Comparison of ENCODE assay signal across 9 cellular contexts in the genomic region with DNA sequence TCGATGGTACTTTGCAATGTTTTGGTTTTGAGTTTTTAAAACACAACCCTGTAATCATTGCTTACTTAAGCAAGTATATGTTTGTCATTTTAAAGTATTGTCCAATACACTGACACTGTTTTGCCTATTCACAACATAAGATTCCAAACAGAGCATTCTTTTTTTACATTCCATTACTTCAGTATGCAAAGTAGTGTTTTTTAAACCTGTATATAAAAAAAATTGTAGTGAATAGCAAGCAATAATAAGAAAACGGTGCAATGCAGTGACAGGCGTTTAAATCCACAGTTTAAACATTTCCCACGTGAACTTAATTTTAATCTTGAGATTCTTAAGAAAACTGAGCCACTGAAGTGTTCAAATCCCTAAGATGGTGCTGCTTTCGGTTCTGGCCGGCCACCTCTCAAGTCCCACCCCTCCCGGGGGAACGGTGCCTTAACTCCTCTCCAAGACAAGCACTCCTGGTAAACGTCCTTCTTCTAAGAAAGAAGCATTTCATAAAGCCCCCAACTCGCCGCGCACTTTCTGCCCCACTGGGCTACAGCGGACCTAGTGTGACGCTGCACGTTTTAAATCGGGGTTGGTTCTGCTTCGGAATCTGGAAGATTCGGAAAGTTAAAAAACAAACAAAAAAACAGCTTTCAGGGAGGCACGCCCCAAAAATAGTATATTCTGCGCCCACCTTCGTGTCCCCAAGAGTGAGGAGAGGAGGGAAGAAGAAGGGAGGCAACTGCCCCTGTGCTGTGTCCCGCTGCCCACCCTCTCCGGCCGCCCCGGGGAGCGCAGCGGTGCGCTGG. TPM values are rescaled to one million over a fixed set of nuclear protein-coding genes. Genes with fewer than 3 reads are reported as not detected.
A peak's percentile ranks its signal among the peaks of the same experiment; 100 is the strongest.
DNase-seq lines count a peak whose midpoint lies in the region; ATAC-seq, FAIRE-seq and TF ChIP-seq lines count a peak whose summit lies in the region.
"Had no signal": no experiment of that assay in that cellular context is flagged by ENCODE, and none has a peak within 500 bp of the region (broad histone marks: within the 10 kb centered on the region; RNA-seq: fewer than 3 reads in every experiment).

No MANE protein-coding gene starts in this region.

- no peaks in the 10 kb centered on the region for H3K79me2 ChIP-seq in HepG2 (ENCODE audit: insufficient read depth, low read length)

- H3K4me3 ChIP-seq in colonic mucosa = peak overlapping the region; percentile 43
- H3K4me3 ChIP-seq in HepG2 (replicated peaks in 1 of 3; ENCODE audit: insufficient read depth in 1 of 3, low read depth in 2 of 3, low read length in 3 of 3) = 0 out of 6 replicates have a peak overlapping the region, but pooled peaks of 1 of the 3 experiments have one; percentile 16
- peak overlapping the region; percentile 67 to 69 for H3K4me3 ChIP-seq in testis

- DNase-seq in colonic mucosa (no peak), HepG2 (ENCODE audit: low spot score) (no peak), testis (peak; percentile 69)
- DNase-seq: activated gamma-delta T cell treated with Interleukin-2 at 50 U/mL for 16 hours, NCI-H524 had no signal

- no peak for TF ChIP-seq RAD21 in HepG2 (CRISPR knock-in tag; IDR thresholded peaks at IDR 0.05)

- no peak for FAIRE-seq in HepG2 (lab: Jason Lieb, UNC)

- peaks cover 0 to 5% (median 4%) of the 10 kb centered on the region in 3 donors for H3K9me3 Mint-ChIP-seq in IgD-negative memory B cell

- TF ChIP-seq CTCF in colonic mucosa (IDR thresholded peaks at IDR 0.05) (no peak), HepG2 (CRISPR knock-in tag; IDR thresholded peaks at IDR 0.05) (no peak), testis (IDR thresholded peaks at IDR 0.05) (no peak)

- CTCF ChIA-PET in HepG2 (lab: Yijun Ruan, JAX; ENCODE audit: low intra/inter-chr PET ratio, low total read pairs) = no interaction called here

- peak overlapping the region; percentile 35; the same call in 1 of the 2 replicates for H3K4me2 ChIP-seq in HepG2 (ENCODE audit: low read depth, low read length)

- H3K4me3 Mint-ChIP-seq in IgD-negative memory B cell = peak overlapping the region; percentile 61 to 92 (median 84)

- POLR2A ChIA-PET in HepG2 (lab: Yijun Ruan, JAX) = no interaction called here

- H3K4me1 ChIP-seq in colonic mucosa (peaks cover 3% of the 10 kb centered on the region), HepG2 (ENCODE audit: insufficient read depth, low read length) (no peaks in the 10 kb centered on the region), testis (no peaks in the 10 kb centered on the region)

- WGBS in HepG2 (ENCODE audit: low lambda C conversion rate) = 17% methylated on average over 28 of the region's 28 CpGs
- 4 to 6% methylated on average over 26 to 28 of the region's 28 CpGs for WGBS in testis, 2 donors

- ATAC-seq in HepG2 = peak; percentile 74
- ATAC-seq in GM18867 (IDR thresholded peaks at IDR 0.05; ENCODE audit: unreplicated experiment) = no peak
- ATAC-seq in GM18861 (IDR thresholded peaks at IDR 0.05; ENCODE audit: unreplicated experiment) = no peak
- ATAC-seq in GM19023 (IDR thresholded peaks at IDR 0.05; ENCODE audit: unreplicated experiment) = no peak

- H3K9ac ChIP-seq in colonic mucosa (ENCODE audit: low read depth in 2 of 2, low read length in 2 of 2) (no peak overlapping the region), HepG2 (ENCODE audit: insufficient read depth, low read depth, low read length) (no peak overlapping the region)

- no TSS peak for BruUV-seq in HepG2 (replicated peaks; lab: Mats Ljungman, UMichigan)

- no peak overlapping the region for H2AFZ ChIP-seq in HepG2 (ENCODE audit: low read length)

- no peaks in the 10 kb centered on the region for H3K9me3 ChIP-seq in colonic mucosa
- no peaks in the 10 kb centered on the region for H3K9me3 ChIP-seq in HepG2 (ENCODE audit: low read length)
- no peaks in the 10 kb centered on the region for H3K9me3 ChIP-seq in testis

- no peak for TF ChIP-seq EP300 in HepG2 (IDR thresholded peaks at IDR 0.05; ENCODE audit: low read depth in 2 of 2, low read length in 2 of 2)
- TF ChIP-seq EP300 in HepG2 (CRISPR knock-in tag; IDR thresholded peaks at IDR 0.05; ENCODE audit: borderline replicate concordance) = no peak

- intact Hi-C loops in colonic mucosa (cut with DNase I) = no loop called here
- intact Hi-C loops in HepG2 (cut with micrococcal nuclease; ENCODE audit: unreplicated experiment) = no loop called here
- intact Hi-C loops in testis (cut with DNase I; ENCODE audit: low total_unique reads) = no loop called here

- no peaks in the 10 kb centered on the region for H4K20me1 ChIP-seq in HepG2 (ENCODE audit: insufficient read depth, low read length)

- H3K4me1 Mint-ChIP-seq in IgD-negative memory B cell = peaks cover 0 to 12% (median 5%) of the 10 kb centered on the region in 3 donors

- peaks cover 2% of the 10 kb centered on the region for H3K36me3 Mint-ChIP-seq in IgD-negative memory B cell

- in situ Hi-C loops in HepG2 (cut with HindIII; ENCODE audit: extremely low pct_ligation_motif_present, low pct_unique_long_range_greater_than_20kb) = no loop called here

- TF ChIP-seq POLR2A in HepG2 (IDR thresholded peaks at IDR 0.05; ENCODE audit: insufficient read depth in 1 of 2, low read depth in 2 of 2, low read length in 2 of 2) = no peak
- TF ChIP-seq POLR2A in testis (IDR thresholded peaks at IDR 0.05) = no peak

- no peak overlapping the region for H3K27ac Mint-ChIP-seq in IgD-negative memory B cell

- H3K27me3 ChIP-seq in colonic mucosa (peaks cover 22% of the 10 kb centered on the region), HepG2 (ENCODE audit: control insufficient read depth in 1 of 2, insufficient read depth in 2 of 2, low read length in 2 of 2) (peaks cover 1 to 11% of the 10 kb centered on the region in 2 experiments; a peak in 3 of 5 replicates), testis (no peaks in the 10 kb centered on the region)

- H3K27me3 Mint-ChIP-seq in IgD-negative memory B cell = peaks cover 45% of the 10 kb centered on the region

- H3K27ac ChIP-seq in colonic mucosa (no peak overlapping the region), HepG2 (ENCODE audit: extremely low read length, insufficient read depth, low read length) (no peak overlapping the region), testis (peak overlapping the region; percentile 71 to 81)

- H3K36me3 ChIP-seq in colonic mucosa (no peaks in the 10 kb centered on the region), HepG2 (replicated peaks in 1 of 2; ENCODE audit: control insufficient read depth in 1 of 2, insufficient read depth in 2 of 2, low read length in 2 of 2) (no peaks in the 10 kb centered on the region), testis (ENCODE audit: low read depth, missing control alignments) (no peaks in the 10 kb centered on the region)

TF ChIP-seq in HepG2, 621 proteins besides CTCF, POLR2A, EP300 and RAD21:
- TF ChIP-seq RNF2 (conservative IDR thresholded peaks at IDR 0.05; ENCODE audit: low read depth) (no peak), ZNF225 (CRISPR knock-in tag; IDR thresholded peaks at IDR 0.05) (no peak), PAWR (CRISPR knock-in tag; IDR thresholded peaks at IDR 0.05; ENCODE audit: borderline replicate concordance) (no peak), LCORL (IDR thresholded peaks at IDR 0.05) (no peak), LCORL (CRISPR knock-in tag; IDR thresholded peaks at IDR 0.05) (no peak), ZFP90 (CRISPR knock-in tag; IDR thresholded peaks at IDR 0.05; ENCODE audit: borderline replicate concordance) (no peak), ZNF350 (CRISPR knock-in tag; IDR thresholded peaks at IDR 0.05; ENCODE audit: borderline replicate concordance, low read depth) (no peak), SSRP1 (CRISPR knock-in tag; IDR thresholded peaks at IDR 0.05) (no peak), ZNF615 (CRISPR knock-in tag; IDR thresholded peaks at IDR 0.05; ENCODE audit: borderline replicate concordance) (no peak), ONECUT2 (CRISPR knock-in tag; IDR thresholded peaks at IDR 0.05) (no peak), ZNF746 (CRISPR knock-in tag; IDR thresholded peaks at IDR 0.05) (no peak)

RNA-seq across cellular contexts. Expression of a gene that starts 2.9 kb away (rescaled TPM):
- polyA plus RNA-seq in IgD-negative memory B cell (not detected), HepG2 (2011; rRNA removed) (not detected in 2 replicates), testis (ENCODE audit: insufficient read depth, low read depth, low replicate concordance) (9.6 TPM)
- total RNA-seq in colonic mucosa (under 1 TPM; 0.27 to 0.69 TPM), HepG2 (2016; rRNA removed; fragmentation: Illumina TruSeq; extraction: Trizol) (not detected in 2 replicates), testis (1 to 10 TPM; 2.4 to 3.3 TPM)
- total RNA-seq in HepG2 (2016; cell fraction: cytosol; rRNA removed; fragmentation: Illumina TruSeq; extraction: Trizol; ENCODE audit: low read depth) = not detected in 2 replicates
- not detected in 2 replicates for total RNA-seq in HepG2 (2016; cell fraction: insoluble cytoplasmic fraction; rRNA removed; fragmentation: Illumina TruSeq; extraction: Trizol)
- not detected in 2 replicates for total RNA-seq in HepG2 (2016; cell fraction: membrane; rRNA removed; fragmentation: Illumina TruSeq; extraction: Trizol)
- not detected in 2 replicates for total RNA-seq in HepG2 (2016; cell fraction: nucleus; rRNA removed; fragmentation: Illumina TruSeq; extraction: Trizol)
- polyA plus RNA-seq in HepG2 (2011; cell fraction: cytosol; rRNA removed) = not detected in 2 replicates
- not detected in 2 replicates for polyA plus RNA-seq in HepG2 (2011; cell fraction: nucleus; rRNA removed)
- not detected in 2 replicates for polyA plus RNA-seq in HepG2 (2012)
- polyA plus RNA-seq in HepG2 (2016; cell fraction: cytosol; fragmentation: Illumina TruSeq; extraction: Trizol; ENCODE audit: low read depth) = not detected in 2 replicates
- not detected in 2 replicates for polyA plus RNA-seq in HepG2 (2016; cell fraction: insoluble cytoplasmic fraction; fragmentation: Illumina TruSeq; extraction: Trizol; ENCODE audit: low read depth)
- polyA plus RNA-seq in HepG2 (2016; cell fraction: membrane; fragmentation: Illumina TruSeq; extraction: Trizol; ENCODE audit: low read depth) = not detected in 2 replicates
- not detected in 2 replicates for polyA plus RNA-seq in HepG2 (2016; cell fraction: nucleus; fragmentation: Illumina TruSeq; extraction: Trizol; ENCODE audit: insufficient read depth, low read depth)
- polyA minus RNA-seq in HepG2 (2011; rRNA and poly(A)+ RNA removed; ENCODE audit: low replicate concordance) = not detected in 2 replicates
- not detected in 2 replicates for polyA minus RNA-seq in HepG2 (2011; cell fraction: cytosol; rRNA and poly(A)+ RNA removed)
- polyA minus RNA-seq in HepG2 (2011; cell fraction: nucleus; rRNA and poly(A)+ RNA removed) = not detected in 2 replicates

Comparison
In these comparisons a context has a peak if more than half of its experiments do, and no peak if none do; other contexts are left out.
1. H3K27ac ChIP-seq: peak in testis (2 of 2); none in colonic mucosa (single experiment) and HepG2 (single experiment).